In the genomic region with DNA sequence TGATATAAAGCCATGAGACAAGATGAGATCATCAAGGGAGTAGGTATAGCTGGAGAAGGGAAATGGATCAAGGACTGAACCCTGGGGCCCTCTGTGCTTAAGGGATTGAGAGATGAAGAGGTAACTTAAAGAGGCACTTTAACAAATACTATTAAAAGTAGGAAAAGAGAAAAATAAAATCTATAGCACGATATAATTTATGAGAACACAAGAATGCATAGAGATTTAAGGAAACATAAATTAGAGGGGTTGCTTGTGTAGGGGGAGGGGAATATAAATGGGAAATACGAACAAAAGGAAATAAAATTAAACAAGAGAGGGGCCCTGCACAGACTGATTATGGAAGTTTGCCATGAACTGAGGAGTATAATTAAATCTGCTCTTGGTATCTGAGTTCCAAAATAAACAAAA, we compare ENCODE assay signal across 19 cellular contexts. TPM values are rescaled to one million over a fixed set of nuclear protein-coding genes. Genes with fewer than 3 reads are reported as not detected.
DNase-seq lines count a peak whose midpoint lies in the region; FAIRE-seq and TF ChIP-seq lines count a peak whose summit lies in the region.
"Had no signal": no experiment of that assay in that cellular context is flagged by ENCODE, and none has a peak within 500 bp of the region (broad histone marks: within the 10 kb centered on the region; RNA-seq: fewer than 3 reads in every experiment).

No MANE protein-coding gene starts in this region.

- dilution Hi-C loops in endothelial cell of umbilical vein (cut with MboI; ENCODE audit: extremely low pct_ligation_motif_present, low sequenced_read_pairs): no loop called here

- DNase-seq in NCI-H2081 (lab: John Stamatoyannopoulos, UW) (peak; percentile 6 to 32), NCI-H2081 treated with DMSO at 0.1 percent for 48 hours (lab: John Stamatoyannopoulos, UW) (no peak), endothelial cell of umbilical vein (ENCODE audit: low read depth, low spot score) (peak; percentile 82), tibial artery (no peak), NCI-H2196 treated with DMSO at 0.1 percent for 48 hours (lab: John Stamatoyannopoulos, UW; ENCODE audit: unreplicated experiment) (no peak), GOT3 (lab: John Stamatoyannopoulos, UW) (no peak)
- DNase-seq in stimulated activated CD4-positive, alpha-beta T cell treated with anti-CD3 and anti-CD28 coated beads, Interleukin-2, amount 100 ng/mL, for 24 hours: no peak
- DNase-seq: 8988T, DMS 273 treated with DMSO at 0.1 percent for 48 hours, HFFc6, NCI-H1048, NCI-H187 treated with DMSO at 0.1 percent for 48 hours, NCI-H2227 treated with DMSO at 0.1 percent for 48 hours, Peyer's patch, Right ventricle myocardium superior had no signal

- no peaks in the 10 kb centered on the region for H4K20me1 ChIP-seq in endothelial cell of umbilical vein (replicated peaks; ENCODE audit: control insufficient read depth, extremely low read depth, insufficient read depth, low read length)
- H4K20me1 ChIP-seq: BLaER1 treated with 17β-estradiol and CSF1 and Interleukin-3, amounts not matched to agents 10 nM and 100 nM had no signal

- H3K36me3 ChIP-seq in endothelial cell of umbilical vein (ENCODE audit: control insufficient read depth in 2 of 2, extremely low read depth in 1 of 2, insufficient read depth in 2 of 2, low read length in 2 of 2) (no peaks in the 10 kb centered on the region), tibial artery (no peaks in the 10 kb centered on the region)
- H3K36me3 ChIP-seq: BLaER1 treated with 17β-estradiol and CSF1 and Interleukin-3, amounts not matched to agents 10 nM and 100 nM; Peyer's patch had no signal

- H3K27ac ChIP-seq in VCaP: peak overlapping the region; percentile 58
- no peak overlapping the region for H3K27ac ChIP-seq in endothelial cell of umbilical vein (ENCODE audit: insufficient read depth, low read depth, low read length)
- peak overlapping the region; percentile 14 to 46 for H3K27ac ChIP-seq in tibial artery
- H3K27ac ChIP-seq: BLaER1 treated with 17β-estradiol and CSF1 and Interleukin-3, amounts not matched to agents 10 nM and 100 nM; Peyer's patch had no signal

- no peaks in the 10 kb centered on the region for H3K79me2 ChIP-seq in endothelial cell of umbilical vein (ENCODE audit: control insufficient read depth, insufficient read depth, low read length)

- no peak for FAIRE-seq in endothelial cell of umbilical vein (lab: Jason Lieb, UNC)
- FAIRE-seq: H1, HTR-8/SVneo had no signal

- H3K9ac ChIP-seq in endothelial cell of umbilical vein (replicated peaks; ENCODE audit: extremely low read depth, insufficient read depth, low read length): no peak overlapping the region
- H3K9ac ChIP-seq: BLaER1 treated with 17β-estradiol and CSF1 and Interleukin-3, amounts not matched to agents 10 nM and 100 nM had no signal

- CTCF ChIA-PET in endothelial cell of umbilical vein (lab: Charles Lee): no interaction called here

- no peak overlapping the region for H2AFZ ChIP-seq in endothelial cell of umbilical vein (ENCODE audit: low read depth, low read length)

- H3K27me3 ChIP-seq in endothelial cell of umbilical vein (ENCODE audit: control insufficient read depth in 2 of 2, insufficient read depth in 2 of 2, low read length in 2 of 2) (no peaks in the 10 kb centered on the region), tibial artery (no peaks in the 10 kb centered on the region)
- H3K27me3 ChIP-seq: BLaER1 treated with 17β-estradiol and CSF1 and Interleukin-3, amounts not matched to agents 10 nM and 100 nM; Peyer's patch had no signal

- TF ChIP-seq POLR2A in endothelial cell of umbilical vein (IDR thresholded peaks at IDR 0.05; ENCODE audit: low read depth, low read length): no peak

- BruUV-seq in endothelial cell of umbilical vein (replicated peaks; lab: Mats Ljungman, UMichigan): no TSS peak

- TF ChIP-seq CTCF in VCaP (conservative IDR thresholded peaks at IDR 0.05): no peak
- TF ChIP-seq CTCF in endothelial cell of umbilical vein (IDR thresholded peaks at IDR 0.05; ENCODE audit: extremely low read depth in 1 of 2, insufficient read depth in 1 of 2, low read depth in 1 of 2, low read length in 2 of 2): no peak
- no peak for TF ChIP-seq CTCF in tibial artery (IDR thresholded peaks at IDR 0.05)

- H3K4me1 ChIP-seq in endothelial cell of umbilical vein (ENCODE audit: control insufficient read depth, extremely low read depth, insufficient read depth, low read length) (peaks cover 16% of the 10 kb centered on the region), tibial artery (peaks cover 0 to 69% (median 45%) of the 10 kb centered on the region in 4 donors)

- intact Hi-C loops in endothelial cell of umbilical vein (cut with micrococcal nuclease) (no loop called here), tibial artery (cut with DNase I; ENCODE audit: low total_unique reads) (no loop called here)

- POLR2A ChIA-PET in endothelial cell of umbilical vein (lab: Charles Lee): no interaction called here

- H3K9me1 ChIP-seq in endothelial cell of umbilical vein (replicated peaks; ENCODE audit: control insufficient read depth, extremely low read depth, insufficient read depth, low read length): no peaks in the 10 kb centered on the region

- H3K4me3 ChIP-seq in endothelial cell of umbilical vein (replicated peaks in 1 of 3; ENCODE audit: insufficient read depth in 1 of 3, low read depth in 1 of 3, low read length in 3 of 3): no peak overlapping the region
- no peak overlapping the region for H3K4me3 ChIP-seq in tibial artery
- H3K4me3 ChIP-seq: BLaER1 treated with 17β-estradiol and CSF1 and Interleukin-3, amounts not matched to agents 10 nM and 100 nM; Peyer's patch had no signal

- no peaks in the 10 kb centered on the region for H3K9me3 ChIP-seq in endothelial cell of umbilical vein (replicated peaks; ENCODE audit: control insufficient read depth, insufficient read depth, low read length)
- H3K9me3 ChIP-seq in tibial artery: no peaks in the 10 kb centered on the region
- H3K9me3 ChIP-seq: BLaER1 treated with 17β-estradiol and CSF1 and Interleukin-3, amounts not matched to agents 10 nM and 100 nM; Peyer's patch had no signal

- no peak overlapping the region for H3K4me2 ChIP-seq in endothelial cell of umbilical vein (ENCODE audit: insufficient read depth, low read length)
- H3K4me2 ChIP-seq: BLaER1 treated with 17β-estradiol and CSF1 and Interleukin-3, amounts not matched to agents 10 nM and 100 nM had no signal

TF ChIP-seq in endothelial cell of umbilical vein, 7 proteins besides CTCF, POLR2A, EP300 and RAD21:
- TF ChIP-seq EZH2 (IDR thresholded peaks at IDR 0.05; ENCODE audit: borderline replicate concordance, low read depth, low read length, severe bottlenecking): no peak

RNA-seq across cellular contexts. Expression of gene LRRC17, which starts 15.6 kb away (rescaled TPM):
- total RNA-seq in endothelial cell of umbilical vein: 22.7 and 31.9 TPM in 2 replicates
- 27.1 and 33.7 TPM in 2 replicates for polyA plus RNA-seq in endothelial cell of umbilical vein
- 40.7 and 43.1 TPM in 2 replicates for polyA plus RNA-seq in endothelial cell of umbilical vein (2011; cell fraction: cytosol; rRNA removed)
- polyA plus RNA-seq in endothelial cell of umbilical vein (2011; cell fraction: nucleus; rRNA removed): 23.9 and 34.4 TPM in 2 replicates
- polyA plus RNA-seq in endothelial cell of umbilical vein (2012): 34.1 and 35.1 TPM in 2 replicates
- polyA minus RNA-seq in endothelial cell of umbilical vein: 19.6 and 27.8 TPM in 2 replicates
- polyA minus RNA-seq in endothelial cell of umbilical vein (2011; cell fraction: cytosol; rRNA and poly(A)+ RNA removed): not detected
- 11.8 and 21.0 TPM in 2 replicates for polyA minus RNA-seq in endothelial cell of umbilical vein (2011; cell fraction: nucleus; rRNA and poly(A)+ RNA removed)

Comparison
In these comparisons a context has a peak if more than half of its experiments do, and no peak if none do; other contexts are left out.
1. DNase-seq: peak in NCI-H2081 (2 of 2) and endothelial cell of umbilical vein (single experiment); none in NCI-H2081 treated with DMSO at 0.1 percent for 48 hours (single experiment), tibial artery (0 of 2), NCI-H2196 treated with DMSO at 0.1 percent for 48 hours (single experiment), GOT3 (single experiment) and stimulated activated CD4-positive, alpha-beta T cell treated with anti-CD3 and anti-CD28 coated beads, Interleukin-2, amount 100 ng/mL, for 24 hours (0 of 2).